9 cellular contexts compared by ENCODE assay signal in genomic region chr6:144653885-144654505, GRCh38.
A peak's percentile ranks its signal among the peaks of the same experiment; 100 is the strongest.
DNase-seq lines count a peak whose midpoint lies in the region; ATAC-seq, FAIRE-seq and TF ChIP-seq lines count a peak whose summit lies in the region.
"Had no signal": no experiment of that assay in that cellular context is flagged by ENCODE, and none has a peak within 500 bp of the region (broad histone marks: within the 10 kb centered on the region; RNA-seq: fewer than 3 reads in every experiment).

No MANE protein-coding gene starts in this region.

- POLR2A ChIA-PET in CD8-positive, alpha-beta T cell (lab: Charles Lee): no interaction called here

- H3K27ac Mint-ChIP-seq in CD8-positive, alpha-beta T cell: peak overlapping the region; percentile 69
- H3K27ac Mint-ChIP-seq in activated naive CD8-positive, alpha-beta T cell treated with anti-CD3 and anti-CD28 coated beads for 36 hours: peak overlapping the region; percentile 57

- no peaks in the 10 kb centered on the region for H3K36me3 ChIP-seq in CD8-positive, alpha-beta T cell (ENCODE audit: insufficient read depth, low read length)
- H3K36me3 ChIP-seq in MM.1S (replicated peaks; ENCODE audit: insufficient read depth, low read length): no peaks in the 10 kb centered on the region
- H3K36me3 ChIP-seq: sigmoid colon had no signal

- H2AFZ ChIP-seq in MM.1S (ENCODE audit: low read length): no peak overlapping the region

- no peaks in the 10 kb centered on the region for H3K9me2 ChIP-seq in MM.1S (replicated peaks; ENCODE audit: insufficient read depth, low read length)

- DNase-seq in CD8-positive, alpha-beta T cell: no peak
- DNase-seq in GM19239 (ENCODE audit: insufficient read length, low spot score) (peak; percentile 2), MM.1S (no peak), RPMI8226 (no peak), midbrain (lab: John Stamatoyannopoulos, UW) (no peak)
- DNase-seq in activated naive CD8-positive, alpha-beta T cell treated with anti-CD3 and anti-CD28 coated beads for 36 hours: no peak
- DNase-seq in stimulated activated CD4-positive, alpha-beta T cell treated with anti-CD3 and anti-CD28 coated beads, Interleukin-4, amount 100 ng/mL, for 4 hours: no peak
- DNase-seq: sigmoid colon had no signal

- peaks cover 16% of the 10 kb centered on the region for H3K4me1 ChIP-seq in CD8-positive, alpha-beta T cell (ENCODE audit: insufficient read depth, low read length)
- no peaks in the 10 kb centered on the region for H3K4me1 ChIP-seq in MM.1S (ENCODE audit: low read length)

- no peaks in the 10 kb centered on the region for H3K9me3 Mint-ChIP-seq in CD8-positive, alpha-beta T cell
- peaks cover 3% of the 10 kb centered on the region for H3K9me3 Mint-ChIP-seq in activated naive CD8-positive, alpha-beta T cell treated with anti-CD3 and anti-CD28 coated beads for 36 hours

- peak; percentile 85 for FAIRE-seq in GM19239 (lab: Jason Lieb, UNC)

- no peaks in the 10 kb centered on the region for H3K27me3 Mint-ChIP-seq in CD8-positive, alpha-beta T cell (ENCODE audit: low read depth)
- H3K27me3 Mint-ChIP-seq in activated naive CD8-positive, alpha-beta T cell treated with anti-CD3 and anti-CD28 coated beads for 36 hours: no peaks in the 10 kb centered on the region

- H4K20me1 ChIP-seq in MM.1S (ENCODE audit: insufficient read depth, low read length): no peaks in the 10 kb centered on the region

- peaks cover 59% of the 10 kb centered on the region for H3K4me1 Mint-ChIP-seq in CD8-positive, alpha-beta T cell (ENCODE audit: low read depth)
- peaks cover 34% of the 10 kb centered on the region for H3K4me1 Mint-ChIP-seq in activated naive CD8-positive, alpha-beta T cell treated with anti-CD3 and anti-CD28 coated beads for 36 hours

- peaks cover 9% of the 10 kb centered on the region for H3K36me3 Mint-ChIP-seq in CD8-positive, alpha-beta T cell
- H3K36me3 Mint-ChIP-seq in activated naive CD8-positive, alpha-beta T cell treated with anti-CD3 and anti-CD28 coated beads for 36 hours: peaks cover 9% of the 10 kb centered on the region

- H3K27me3 ChIP-seq in CD8-positive, alpha-beta T cell (ENCODE audit: insufficient read depth, low read length): no peaks in the 10 kb centered on the region
- H3K27me3 ChIP-seq in MM.1S (replicated peaks; ENCODE audit: insufficient read depth, low read length): no peaks in the 10 kb centered on the region
- H3K27me3 ChIP-seq: sigmoid colon had no signal

- H3K9me3 ChIP-seq in CD8-positive, alpha-beta T cell (ENCODE audit: low read length): no peaks in the 10 kb centered on the region
- H3K9me3 ChIP-seq in MM.1S (replicated peaks; ENCODE audit: insufficient read depth, low read length): no peaks in the 10 kb centered on the region
- H3K9me3 ChIP-seq: sigmoid colon had no signal

- no peak overlapping the region for H3K27ac ChIP-seq in CD8-positive, alpha-beta T cell (ENCODE audit: low read depth, low read length)
- H3K27ac ChIP-seq in MM.1S (ENCODE audit: low read length): no peak overlapping the region
- H3K27ac ChIP-seq: sigmoid colon had no signal

- intact Hi-C loops in CD8-positive, alpha-beta T cell (cut with DNase I, micrococcal nuclease): loop anchor here in 1 of 2 experiments (2.0 kb wide), 1 partner anchor 19 kb away; no protein-coding TSS in a partner anchor

- TF ChIP-seq CTCF in CD8-positive, alpha-beta T cell (IDR thresholded peaks at IDR 0.05): no peak
- TF ChIP-seq CTCF in MM.1S (IDR thresholded peaks at IDR 0.05; ENCODE audit: low read length): no peak

- H3K79me2 ChIP-seq in MM.1S (ENCODE audit: low read length): no peaks in the 10 kb centered on the region

- no peak overlapping the region for H3K4me3 ChIP-seq in CD8-positive, alpha-beta T cell (ENCODE audit: low read depth, low read length)
- H3K4me3 ChIP-seq in MM.1S (ENCODE audit: low read length): no peak overlapping the region
- H3K4me3 ChIP-seq: sigmoid colon had no signal

- CTCF ChIA-PET in CD8-positive, alpha-beta T cell (lab: Charles Lee): no interaction called here

- peak overlapping the region; percentile 36 for H3K4me3 Mint-ChIP-seq in CD8-positive, alpha-beta T cell
- peak overlapping the region; percentile 19 for H3K4me3 Mint-ChIP-seq in activated naive CD8-positive, alpha-beta T cell treated with anti-CD3 and anti-CD28 coated beads for 36 hours

- no peak overlapping the region for H3K9ac ChIP-seq in MM.1S (ENCODE audit: low read length)

- H3K4me2 ChIP-seq in MM.1S (ENCODE audit: low read depth, low read length): no peak overlapping the region

- peak; percentile 62 for ATAC-seq in CD8-positive, alpha-beta T cell
- ATAC-seq in HG03039 (IDR thresholded peaks at IDR 0.05; ENCODE audit: unreplicated experiment): peak; percentile 91

- H3F3A ChIP-seq in MM.1S (ENCODE audit: insufficient read depth, low read length): no peaks in the 10 kb centered on the region
